ENCODE assay signal across 10 cellular contexts in genomic region chr11:128291835-128292234, GRCh38.
DNase-seq lines count a peak whose midpoint lies in the region; ATAC-seq, FAIRE-seq and TF ChIP-seq lines count a peak whose summit lies in the region.
"Had no signal": no experiment of that assay in that cellular context is flagged by ENCODE, and none has a peak within 500 bp of the region (broad histone marks: within the 10 kb centered on the region; RNA-seq: fewer than 3 reads in every experiment).

No MANE protein-coding gene starts in this region.

- no peak for TF ChIP-seq POLR2A in H54 (IDR thresholded peaks at IDR 0.05; ENCODE audit: low read depth, low read length)

- TF ChIP-seq CTCF in MM.1S (IDR thresholded peaks at IDR 0.05; ENCODE audit: low read length), result no peak
- no peak for TF ChIP-seq CTCF in GM13977 (IDR thresholded peaks at IDR 0.05; ENCODE audit: extremely low read depth, insufficient read depth, missing control alignments)

- H3K4me3 ChIP-seq in MM.1S (ENCODE audit: low read length), result no peak overlapping the region
- H3K4me3 ChIP-seq in endocrine pancreas (ENCODE audit: control insufficient read depth, insufficient read depth, low read length), result peak overlapping the region; percentile 49

- DNase-seq in MM.1S (no peak), GM13977 (ENCODE audit: low spot score) (no peak), H54 (ENCODE audit: insufficient read length, low spot score) (no peak), occipital lobe (lab: John Stamatoyannopoulos, UW) (no peak)
- peak; percentile 69 for DNase-seq in activated CD4-positive, alpha-beta memory T cell treated with anti-CD3 and anti-CD28 coated beads for 36 hours
- DNase-seq in stimulated activated CD8-positive, alpha-beta memory T cell treated with anti-CD3 and anti-CD28 coated beads, Interleukin-4, amount 100 ng/mL, for 48 hours, result peak; percentile 72

- no peak overlapping the region for H2AFZ ChIP-seq in MM.1S (ENCODE audit: low read length)

- H3K9me3 Mint-ChIP-seq in activated CD4-positive, alpha-beta memory T cell treated with anti-CD3 and anti-CD28 coated beads for 36 hours, result no peaks in the 10 kb centered on the region

- H3K4me1 ChIP-seq in MM.1S (ENCODE audit: low read length) (peaks cover 15% of the 10 kb centered on the region), endocrine pancreas (ENCODE audit: control insufficient read depth, insufficient read depth, low read length) (peaks cover 9% of the 10 kb centered on the region)

- CTCF ChIA-PET in activated CD4-positive, alpha-beta memory T cell treated with anti-CD3 and anti-CD28 coated beads for 36 hours (lab: Charles Lee), result interaction anchor here (0.7 to 5.9 kb wide), 8 partner anchors 10 to 339 kb away, joined by 3 to 92 read pairs (median 9); no protein-coding TSS in a partner anchor

- no peak overlapping the region for H3K27ac ChIP-seq in MM.1S (ENCODE audit: low read length)

- FAIRE-seq in H54 (lab: Jason Lieb, UNC), result no peak

- no peaks in the 10 kb centered on the region for H3K79me2 ChIP-seq in MM.1S (ENCODE audit: low read length)

- intact Hi-C loops in activated CD4-positive, alpha-beta memory T cell treated with anti-CD3 and anti-CD28 coated beads for 36 hours (cut with micrococcal nuclease), result loop anchor here (2.0 kb wide), 2 partner anchors 217 to 465 kb away; no protein-coding TSS in a partner anchor

- ATAC-seq in GM21381 (IDR thresholded peaks at IDR 0.05; ENCODE audit: unreplicated experiment), result no peak
- ATAC-seq: Panc1 had no signal

- H3K9me3 ChIP-seq in MM.1S (replicated peaks; ENCODE audit: insufficient read depth, low read length), result no peaks in the 10 kb centered on the region
- H3K9me3 ChIP-seq in endocrine pancreas (ENCODE audit: control insufficient read depth, low read length), result no peaks in the 10 kb centered on the region

- H3K36me3 Mint-ChIP-seq in activated CD4-positive, alpha-beta memory T cell treated with anti-CD3 and anti-CD28 coated beads for 36 hours, result peaks cover 23% of the 10 kb centered on the region
- H3K36me3 Mint-ChIP-seq: brain had no signal

- POLR2A ChIA-PET in activated CD4-positive, alpha-beta memory T cell treated with anti-CD3 and anti-CD28 coated beads for 36 hours (lab: Charles Lee), result interaction anchor here (1.1 to 7.2 kb wide), 10 partner anchors 9 to 338 kb away, joined by 3 to 84 read pairs (median 37); no protein-coding TSS in a partner anchor

- in situ Hi-C loops in GM13977 (cut with MboI; ENCODE audit: low pct_unique_long_range_greater_than_20kb, low sequenced_read_pairs, unreplicated experiment), result loop anchor here (25.0 kb wide), 1 partner anchor 170 kb away; no protein-coding TSS in a partner anchor

- H3K36me3 ChIP-seq in MM.1S (replicated peaks; ENCODE audit: insufficient read depth, low read length) (no peaks in the 10 kb centered on the region), endocrine pancreas (ENCODE audit: control insufficient read depth, insufficient read depth, low read length) (no peaks in the 10 kb centered on the region)

- H3K27ac Mint-ChIP-seq in activated CD4-positive, alpha-beta memory T cell treated with anti-CD3 and anti-CD28 coated beads for 36 hours, result peak overlapping the region; percentile 96

- H3K4me2 ChIP-seq in MM.1S (ENCODE audit: low read depth, low read length), result peak overlapping the region; percentile 84; the same call in 1 of the 2 replicates

- peaks cover 95% of the 10 kb centered on the region for H3K4me1 Mint-ChIP-seq in activated CD4-positive, alpha-beta memory T cell treated with anti-CD3 and anti-CD28 coated beads for 36 hours (ENCODE audit: low read depth)

- H3K4me3 Mint-ChIP-seq in activated CD4-positive, alpha-beta memory T cell treated with anti-CD3 and anti-CD28 coated beads for 36 hours, result peak overlapping the region; percentile 81
- H3K4me3 Mint-ChIP-seq: brain had no signal

- no peaks in the 10 kb centered on the region for H4K20me1 ChIP-seq in MM.1S (ENCODE audit: insufficient read depth, low read length)

- no peak overlapping the region for H3K9ac ChIP-seq in MM.1S (ENCODE audit: low read length)
- H3K9ac ChIP-seq in endocrine pancreas (ENCODE audit: control insufficient read depth, insufficient read depth, low read length), result no peak overlapping the region

- no peaks in the 10 kb centered on the region for H3K27me3 ChIP-seq in MM.1S (replicated peaks; ENCODE audit: insufficient read depth, low read length)
- H3K27me3 ChIP-seq in endocrine pancreas (ENCODE audit: control insufficient read depth, insufficient read depth, low read length), result no peaks in the 10 kb centered on the region

- peaks cover 14% of the 10 kb centered on the region for H3F3A ChIP-seq in MM.1S (ENCODE audit: insufficient read depth, low read length)

- no peaks in the 10 kb centered on the region for H3K9me2 ChIP-seq in MM.1S (replicated peaks; ENCODE audit: insufficient read depth, low read length)

- no peaks in the 10 kb centered on the region for H3K27me3 Mint-ChIP-seq in activated CD4-positive, alpha-beta memory T cell treated with anti-CD3 and anti-CD28 coated beads for 36 hours

Comparison
In these comparisons a context has a peak if more than half of its experiments do, and no peak if none do; other contexts are left out.
1. DNase-seq: peak in activated CD4-positive, alpha-beta memory T cell treated with anti-CD3 and anti-CD28 coated beads for 36 hours (single experiment) and stimulated activated CD8-positive, alpha-beta memory T cell treated with anti-CD3 and anti-CD28 coated beads, Interleukin-4, amount 100 ng/mL, for 48 hours (single experiment); none in MM.1S (single experiment), GM13977 (single experiment), H54 (single experiment) and occipital lobe (single experiment).